Comparison of ENCODE assay signal across 1 cellular context in genomic region chr16:78505544-78506371, GRCh38.
TF ChIP-seq lines count a peak whose summit lies in the region.

No MANE protein-coding gene starts in this region.

TF ChIP-seq in HepG2, 621 proteins besides CTCF, POLR2A, EP300 and RAD21 (continued from another document and continues in another):
- no peak for TF ChIP-seq CREB3 (CRISPR knock-in tag; IDR thresholded peaks at IDR 0.05)
- peak; percentile 45; the same call in 1 of the 2 replicates for TF ChIP-seq ZNF891 (CRISPR knock-in tag; IDR thresholded peaks at IDR 0.05)
- no peak; the same call in 1 of the 2 replicates for TF ChIP-seq ZNF839 (CRISPR knock-in tag; IDR thresholded peaks at IDR 0.05; ENCODE audit: borderline replicate concordance)
- no peak for TF ChIP-seq ELF1 (CRISPR knock-in tag; IDR thresholded peaks at IDR 0.05)
- no peak for TF ChIP-seq USF2 (IDR thresholded peaks at IDR 0.05; ENCODE audit: low read depth, low read length)
- no peak for TF ChIP-seq USF2 (CRISPR knock-in tag; IDR thresholded peaks at IDR 0.05; ENCODE audit: borderline replicate concordance)
- TF ChIP-seq ZSCAN22 (CRISPR knock-in tag; IDR thresholded peaks at IDR 0.05), result no peak
- TF ChIP-seq NCOA1 (CRISPR knock-in tag; IDR thresholded peaks at IDR 0.05), result peak; percentile 84; the same call in 1 of the 2 replicates
- TF ChIP-seq ZFX (CRISPR knock-in tag; IDR thresholded peaks at IDR 0.05; ENCODE audit: low read depth), result peak; percentile 26; the same call in 1 of the 2 replicates
- no peak for TF ChIP-seq SRSF4 (IDR thresholded peaks at IDR 0.05; ENCODE audit: low read depth, low read length, poor library complexity, severe bottlenecking)
- no peak for TF ChIP-seq ZNF10 (CRISPR knock-in tag; IDR thresholded peaks at IDR 0.05; ENCODE audit: borderline replicate concordance, low read depth)
- TF ChIP-seq LBX2 (CRISPR knock-in tag; IDR thresholded peaks at IDR 0.05; ENCODE audit: borderline replicate concordance), result no peak
- 0 out of 2 replicates have a peak, but pooled peaks have one; percentile 50 for TF ChIP-seq ZNF598 (CRISPR knock-in tag; IDR thresholded peaks at IDR 0.05; ENCODE audit: borderline replicate concordance)
- TF ChIP-seq NR0B2 (CRISPR knock-in tag; IDR thresholded peaks at IDR 0.05), result no peak
- TF ChIP-seq ZZZ3 (CRISPR knock-in tag; IDR thresholded peaks at IDR 0.05; ENCODE audit: borderline replicate concordance), result peak; percentile 37; the same call in 1 of the 2 replicates
- no peak for TF ChIP-seq EED (CRISPR knock-in tag; IDR thresholded peaks at IDR 0.05)
- TF ChIP-seq ZKSCAN5 (CRISPR knock-in tag; IDR thresholded peaks at IDR 0.05), result no peak
- TF ChIP-seq GATAD1 (CRISPR knock-in tag; IDR thresholded peaks at IDR 0.05), result no peak
- no peak for TF ChIP-seq RAD51 (IDR thresholded peaks at IDR 0.05; ENCODE audit: borderline replicate concordance)
- TF ChIP-seq FOXK2 (IDR thresholded peaks at IDR 0.05), result no peak
- TF ChIP-seq NFAT5 (CRISPR knock-in tag; IDR thresholded peaks at IDR 0.05), result no peak
- no peak for TF ChIP-seq ZNF678 (CRISPR knock-in tag; IDR thresholded peaks at IDR 0.05)
- no peak for TF ChIP-seq ZNF281 (CRISPR knock-in tag; IDR thresholded peaks at IDR 0.05; ENCODE audit: borderline replicate concordance)
- TF ChIP-seq SALL1 (CRISPR knock-in tag; IDR thresholded peaks at IDR 0.05), result peak; percentile 77; the same call in 1 of the 2 replicates
- no peak for TF ChIP-seq MEIS1 (CRISPR knock-in tag; IDR thresholded peaks at IDR 0.05; ENCODE audit: borderline replicate concordance)
- TF ChIP-seq ZBTB40 (IDR thresholded peaks at IDR 0.05), result no peak
- no peak; the same call in 1 of the 2 replicates for TF ChIP-seq ZBTB40 (CRISPR knock-in tag; IDR thresholded peaks at IDR 0.05)
- TF ChIP-seq ZNF83 (CRISPR knock-in tag; IDR thresholded peaks at IDR 0.05; ENCODE audit: borderline replicate concordance), result no peak
- TF ChIP-seq ZNF101 (CRISPR knock-in tag; IDR thresholded peaks at IDR 0.05; ENCODE audit: borderline replicate concordance, low read depth), result 0 out of 2 replicates have a peak, but pooled peaks have one; percentile 64
- no peak for TF ChIP-seq HIVEP1 (CRISPR knock-in tag; IDR thresholded peaks at IDR 0.05)
- TF ChIP-seq RORA (CRISPR knock-in tag; IDR thresholded peaks at IDR 0.05), result no peak
- no peak for TF ChIP-seq TOPORS (CRISPR knock-in tag; IDR thresholded peaks at IDR 0.05)
- 0 out of 2 replicates have a peak, but pooled peaks have one; percentile 39 for TF ChIP-seq MYPOP (CRISPR knock-in tag; IDR thresholded peaks at IDR 0.05)
- no peak for TF ChIP-seq PBX2 (CRISPR knock-in tag; IDR thresholded peaks at IDR 0.05)
